Comparison of ENCODE assay signal across 9 cellular contexts in genomic region chr3:107643038-107643883, GRCh38.
DNase-seq lines count a peak whose midpoint lies in the region; ATAC-seq, FAIRE-seq and TF ChIP-seq lines count a peak whose summit lies in the region.
"Had no signal": no experiment of that assay in that cellular context is flagged by ENCODE, and none has a peak within 500 bp of the region (broad histone marks: within the 10 kb centered on the region; RNA-seq: fewer than 3 reads in every experiment).

No MANE protein-coding gene starts in this region.

- no peak overlapping the region for H4K91ac ChIP-seq in IMR-90 (ENCODE audit: insufficient read depth, low read depth, low read length)

- H2AK9ac ChIP-seq in IMR-90 (replicated peaks; ENCODE audit: low read depth, low read length, poor library complexity), result peak overlapping the region; percentile 5

- H3K9me1 ChIP-seq in IMR-90 (ENCODE audit: insufficient read depth, low read length), result peaks cover 7% of the 10 kb centered on the region; the same call in 1 of the 2 replicates

- DNase-seq in DMS 273 (lab: John Stamatoyannopoulos, UW; ENCODE audit: unreplicated experiment) (peak; percentile 42), DMS 273 treated with DMSO at 0.1 percent for 48 hours (lab: John Stamatoyannopoulos, UW) (no peak), IMR-90 (no peak), astrocyte (ENCODE audit: low read depth) (no peak), osteocyte (ENCODE audit: extremely low spot score, unreplicated experiment) (no peak), GM19240 (ENCODE audit: insufficient read length, low spot score) (no peak), SKM-1 treated with dmso at 0.1 percent for 144 hours (lab: John Stamatoyannopoulos, UW; ENCODE audit: unreplicated experiment) (no peak)

- H3K4me1 ChIP-seq in IMR-90 (ENCODE audit: control insufficient read depth, insufficient read depth, low read length) (no peaks in the 10 kb centered on the region), astrocyte (ENCODE audit: insufficient read depth, low read length) (peaks cover 4% of the 10 kb centered on the region)

- TF ChIP-seq CTCF in IMR-90 (conservative IDR thresholded peaks at IDR 0.05; ENCODE audit: low read depth, low read length) (0 out of 2 replicates have a peak, but pooled peaks have one; percentile 20), astrocyte (IDR thresholded peaks at IDR 0.05; ENCODE audit: insufficient read depth, low read depth, low read length) (peak; percentile 11), osteocyte (IDR thresholded peaks at IDR 0.05) (peak; percentile 20)

- H2AK5ac ChIP-seq in IMR-90 (ENCODE audit: low read depth, low read length), result no peak overlapping the region

- H2BK5ac ChIP-seq in IMR-90 (ENCODE audit: low read depth, low read length, poor library complexity, severe bottlenecking), result no peak overlapping the region

- peaks cover 10 to 21% of the 10 kb centered on the region in 2 experiments; a peak in 3 of 4 replicates for H3K79me1 ChIP-seq in IMR-90 (ENCODE audit: low read depth in 1 of 2, low read length in 2 of 2)

- BruUV-seq in IMR-90 (replicated peaks; lab: Mats Ljungman, UMichigan), result no TSS peak

- H3K36me3 Mint-ChIP-seq in astrocyte (ENCODE audit: low read depth, unreplicated experiment), result peaks cover 3% of the 10 kb centered on the region
- peaks cover 7% of the 10 kb centered on the region for H3K36me3 Mint-ChIP-seq in osteocyte (ENCODE audit: unreplicated experiment)

- TF ChIP-seq POLR2A in IMR-90 (IDR thresholded peaks at IDR 0.05; ENCODE audit: low read depth, low read length), result no peak

- H2BK120ac ChIP-seq in IMR-90 (ENCODE audit: low read depth, low read length), result no peak overlapping the region

- FAIRE-seq in astrocyte (lab: Jason Lieb, UNC), result no peak
- FAIRE-seq: A204.1 had no signal

- no peak overlapping the region for H3K4me2 ChIP-seq in IMR-90 (ENCODE audit: low read depth, low read length)
- H3K4me2 ChIP-seq in astrocyte (ENCODE audit: low read length), result no peak overlapping the region

- in situ Hi-C loops in IMR-90 (cut with MboI; ENCODE audit: low sequenced_read_pairs), result no loop called here

- peak overlapping the region; percentile 35 for H2AFZ ChIP-seq in IMR-90 (replicated peaks; ENCODE audit: low read length, poor library complexity)
- H2AFZ ChIP-seq in astrocyte (ENCODE audit: low read depth, low read length), result no peak overlapping the region

- H4K8ac ChIP-seq in IMR-90 (ENCODE audit: low read depth in 2 of 2, low read length in 2 of 2), result no peak overlapping the region

- no peak overlapping the region for H3K27ac ChIP-seq in IMR-90 (ENCODE audit: insufficient read depth, low read length)
- H3K27ac ChIP-seq in astrocyte (ENCODE audit: low read depth, low read length), result no peak overlapping the region

- 100% methylated on average over 1 of the region's 6 CpGs; no CpG with 5 or more reads in 1 of the 2 experiments for WGBS in IMR-90 (ENCODE audit: extremely low coverage in 2 of 2, insufficient read length in 1 of 2), 2 experiments

- CTCF ChIA-PET in IMR-90 (lab: Yijun Ruan, JAX), result interaction anchor here (0.6 to 1.0 kb wide), 3 partner anchors 18 to 151 kb away, joined by 3 to 4 read pairs (median 3); no protein-coding TSS in a partner anchor

- no peak overlapping the region for H4K5ac ChIP-seq in IMR-90 (ENCODE audit: low read depth, low read length)

- POLR2A ChIA-PET in IMR-90 (lab: Charles Lee; ENCODE audit: unreplicated experiment), result no interaction called here

- H3K4me3 ChIP-seq in IMR-90 (ENCODE audit: insufficient read depth, low read depth, low read length) (no peak overlapping the region), astrocyte (ENCODE audit: insufficient read depth, low read depth, low read length) (no peak overlapping the region)

- dilution Hi-C loops in IMR-90 (cut with HindIII; ENCODE audit: low sequenced_read_pairs, unreplicated experiment), result no loop called here

- no peaks in the 10 kb centered on the region for H3K9me3 ChIP-seq in IMR-90 (ENCODE audit: control insufficient read depth, insufficient read depth, low read length)
- H3K9me3 ChIP-seq in astrocyte (ENCODE audit: insufficient read depth, low read depth, low read length), result no peaks in the 10 kb centered on the region

- intact Hi-C loops in IMR-90 (cut with micrococcal nuclease), result no loop called here

- H3K27me3 Mint-ChIP-seq in astrocyte (ENCODE audit: low read depth, unreplicated experiment) (no peaks in the 10 kb centered on the region), osteocyte (ENCODE audit: unreplicated experiment) (no peaks in the 10 kb centered on the region)

- no peak overlapping the region for H3K4ac ChIP-seq in IMR-90 (ENCODE audit: low read depth, low read length)

- 0 out of 2 replicates have a peak, but pooled peaks cover 5% of the 10 kb centered on the region for H4K20me1 ChIP-seq in IMR-90 (ENCODE audit: insufficient read depth, low read length)
- H4K20me1 ChIP-seq in astrocyte (ENCODE audit: insufficient read depth, low read length), result peaks cover 37% of the 10 kb centered on the region

- H3K18ac ChIP-seq in IMR-90 (ENCODE audit: low read depth, low read length), result no peak overlapping the region

- no peaks in the 10 kb centered on the region for H3K79me2 ChIP-seq in astrocyte (ENCODE audit: insufficient read depth, low read length)

- no peak overlapping the region for H3K27ac Mint-ChIP-seq in astrocyte (ENCODE audit: unreplicated experiment)
- H3K27ac Mint-ChIP-seq in osteocyte (ENCODE audit: unreplicated experiment), result no peak overlapping the region

- H3K9ac ChIP-seq in IMR-90 (ENCODE audit: low read depth, low read length), result no peak overlapping the region
- no peak overlapping the region for H3K9ac ChIP-seq in astrocyte (ENCODE audit: low read length)

- H3K4me3 Mint-ChIP-seq in astrocyte (ENCODE audit: unreplicated experiment) (no peak overlapping the region), osteocyte (ENCODE audit: unreplicated experiment) (no peak overlapping the region)

- H3K27me3 ChIP-seq in IMR-90 (ENCODE audit: control insufficient read depth, insufficient read depth, low read length) (no peaks in the 10 kb centered on the region), astrocyte (ENCODE audit: insufficient read depth, low read length) (no peaks in the 10 kb centered on the region)

- H3K23ac ChIP-seq in IMR-90 (ENCODE audit: low read depth, low read length), result no peak overlapping the region

- ATAC-seq in IMR-90 (ENCODE audit: low read depth), result no peak
- ATAC-seq in GM21515 (IDR thresholded peaks at IDR 0.05; ENCODE audit: unreplicated experiment), result no peak

- H2BK20ac ChIP-seq in IMR-90 (ENCODE audit: low read depth, low read length), result no peak overlapping the region

- H3K9me3 Mint-ChIP-seq in astrocyte (ENCODE audit: unreplicated experiment) (no peaks in the 10 kb centered on the region), osteocyte (ENCODE audit: unreplicated experiment) (no peaks in the 10 kb centered on the region)

- H3K56ac ChIP-seq in IMR-90 (ENCODE audit: extremely low read depth, insufficient read depth, low read length), result no peak overlapping the region

- no peak overlapping the region; the same call in 1 of the 2 replicates for H3K14ac ChIP-seq in IMR-90 (replicated peaks; ENCODE audit: low read depth, low read length)

- H3K36me3 ChIP-seq in IMR-90 (ENCODE audit: control insufficient read depth, insufficient read depth, low read length) (0 out of 2 replicates have a peak, but pooled peaks cover 1% of the 10 kb centered on the region), astrocyte (ENCODE audit: insufficient read depth, low read length) (no peaks in the 10 kb centered on the region)

- no peak for TF ChIP-seq RAD21 in IMR-90 (IDR thresholded peaks at IDR 0.05; ENCODE audit: low read length)

- no peak overlapping the region for H2BK15ac ChIP-seq in IMR-90 (ENCODE audit: low read depth, low read length)

- H3K4me1 Mint-ChIP-seq in astrocyte (ENCODE audit: low read depth, unreplicated experiment) (peaks cover 6% of the 10 kb centered on the region), osteocyte (ENCODE audit: unreplicated experiment) (peaks cover 27% of the 10 kb centered on the region)

TF ChIP-seq in IMR-90, 13 proteins besides CTCF, POLR2A, EP300 and RAD21:
- TF ChIP-seq RCOR1 (IDR thresholded peaks at IDR 0.05; ENCODE audit: insufficient replicate concordance, low read length) (no peak), FOS (IDR thresholded peaks at IDR 0.05; ENCODE audit: low read depth, low read length) (no peak)
